13 cellular contexts compared by ENCODE assay signal in the genomic region with DNA sequence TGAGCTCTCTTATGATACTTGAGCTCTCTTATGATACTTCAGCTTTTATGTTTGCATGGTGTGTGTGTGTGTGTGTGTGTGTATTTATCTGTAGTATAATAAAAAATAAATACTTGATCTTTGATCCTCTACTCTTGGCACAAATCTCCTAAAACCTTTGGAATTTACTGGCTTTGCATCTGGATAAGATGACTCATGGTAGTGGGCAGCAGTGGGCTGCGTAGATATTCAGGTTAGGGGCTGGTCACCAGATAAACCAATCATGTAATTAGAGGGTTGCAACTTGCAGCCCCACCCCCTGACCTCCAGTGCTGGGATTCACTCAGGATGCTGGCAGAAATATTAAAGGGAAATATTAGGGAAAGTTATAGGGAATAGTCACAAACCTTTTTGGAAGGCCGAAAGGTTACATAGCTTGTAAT.
DNase-seq lines count a peak whose midpoint lies in the region; ATAC-seq, FAIRE-seq and TF ChIP-seq lines count a peak whose summit lies in the region.
"Had no signal": no experiment of that assay in that cellular context is flagged by ENCODE, and none has a peak within 500 bp of the region (broad histone marks: within the 10 kb centered on the region; RNA-seq: fewer than 3 reads in every experiment).

No MANE protein-coding gene starts in this region.

- peak; percentile 49; the same call in 1 of the 3 replicates for ATAC-seq in RWPE2 (ENCODE audit: low read depth)

- FAIRE-seq in urothelium cell line (lab: Jason Lieb, UNC), result peak; percentile 17
- FAIRE-seq: D721Med had no signal

- TF ChIP-seq CTCF in RWPE2 (IDR thresholded peaks at IDR 0.05; ENCODE audit: poor library complexity, severe bottlenecking) (no peak), suprapubic skin (IDR thresholded peaks at IDR 0.05) (no peak)

- DNase-seq in NCI-H1417 (lab: John Stamatoyannopoulos, UW), result peak in 2 of 3 experiments; percentile 39 to 64
- no peak for DNase-seq in NCI-H1417 treated with DMSO at 0.1 percent for 48 hours (lab: John Stamatoyannopoulos, UW)
- no peak for DNase-seq in RWPE2 (ENCODE audit: low spot score)
- peak; percentile 44 for DNase-seq in iPS-NIHi7 (ENCODE audit: extremely low spot score)
- peak; percentile 66 for DNase-seq in urothelium cell line (ENCODE audit: low spot score)
- DNase-seq in ureter (ENCODE audit: low spot score), result no peak
- no peak for DNase-seq in MV-4-11 (lab: John Stamatoyannopoulos, UW)
- DNase-seq in suprapubic skin (ENCODE audit: low spot score in 2 of 2), result no peak
- DNase-seq: foreskin fibroblast, HCEC 1CT, nephron progenitor cell, upper lobe of left lung had no signal

- H3K27ac ChIP-seq in RWPE2 (ENCODE audit: poor library complexity, severe bottlenecking) (no peak overlapping the region), suprapubic skin (no peak overlapping the region)
- H3K27ac ChIP-seq: upper lobe of left lung had no signal

- H3K4me1 ChIP-seq in RWPE2 (ENCODE audit: insufficient read depth, poor library complexity, severe bottlenecking) (peaks cover 4% of the 10 kb centered on the region), suprapubic skin (no peaks in the 10 kb centered on the region)
- H3K4me1 ChIP-seq: upper lobe of left lung had no signal

- H3K9me3 ChIP-seq in RWPE2 (ENCODE audit: severe bottlenecking), result peaks cover 2% of the 10 kb centered on the region
- no peaks in the 10 kb centered on the region for H3K9me3 ChIP-seq in suprapubic skin
- H3K9me3 ChIP-seq: upper lobe of left lung had no signal

- H3K27me3 ChIP-seq in RWPE2 (ENCODE audit: insufficient read depth, poor library complexity, severe bottlenecking) (no peaks in the 10 kb centered on the region), suprapubic skin (no peaks in the 10 kb centered on the region)
- H3K27me3 ChIP-seq: upper lobe of left lung had no signal

- no peak for TF ChIP-seq EP300 in suprapubic skin (IDR thresholded peaks at IDR 0.05)

- 82% methylated on average over 2 of the region's 2 CpGs for WGBS in suprapubic skin

- TF ChIP-seq POLR2A in suprapubic skin (IDR thresholded peaks at IDR 0.05), result no peak

- no peaks in the 10 kb centered on the region for H3K36me3 ChIP-seq in RWPE2 (ENCODE audit: low read depth)
- no peaks in the 10 kb centered on the region for H3K36me3 ChIP-seq in suprapubic skin
- H3K36me3 ChIP-seq: upper lobe of left lung had no signal

- H3K4me3 ChIP-seq in RWPE2 (ENCODE audit: severe bottlenecking) (no peak overlapping the region), suprapubic skin (no peak overlapping the region)
- H3K4me3 ChIP-seq: upper lobe of left lung had no signal

Comparison
In these comparisons a context has a peak if more than half of its experiments do, and no peak if none do; other contexts are left out.
1. DNase-seq: peak in NCI-H1417 (2 of 3), iPS-NIHi7 (single experiment) and urothelium cell line (single experiment); none in NCI-H1417 treated with DMSO at 0.1 percent for 48 hours (single experiment), RWPE2 (single experiment), ureter (single experiment), MV-4-11 (single experiment) and suprapubic skin (0 of 2).